Comparison of ENCODE assay signal across 8 cellular contexts in the genomic region with DNA sequence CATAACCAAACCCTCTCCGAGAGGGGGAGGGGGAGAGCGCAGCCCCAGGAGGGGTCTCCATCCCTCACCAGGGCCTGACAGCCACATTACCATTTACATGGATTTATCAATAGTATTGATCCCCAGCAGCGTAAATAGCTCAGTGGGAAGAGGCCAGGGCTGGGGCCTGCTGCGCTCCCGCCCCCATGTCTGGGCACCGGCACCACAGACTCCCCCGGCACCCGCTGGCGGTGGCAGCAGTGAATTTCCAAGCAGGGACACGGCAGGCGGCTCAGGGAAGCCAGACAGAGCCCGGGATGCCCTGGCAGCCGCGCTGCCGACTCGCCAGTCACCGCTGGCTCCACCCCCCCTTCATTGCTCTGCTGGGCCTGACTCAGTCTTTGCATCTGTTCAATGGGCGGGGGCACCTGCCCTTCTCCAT. TPM values are rescaled to one million over a fixed set of nuclear protein-coding genes. Genes with fewer than 3 reads are reported as not detected.
DNase-seq lines count a peak whose midpoint lies in the region; ATAC-seq and TF ChIP-seq lines count a peak whose summit lies in the region.

No MANE protein-coding gene starts in this region.

- peak overlapping the region; percentile 99 for H3K9ac ChIP-seq in Karpas-422 (ENCODE audit: low read length)

- POLR2A ChIA-PET in naive thymus-derived CD4-positive, alpha-beta T cell (lab: Charles Lee): no interaction called here

- peaks cover 5% of the 10 kb centered on the region for H3K36me3 ChIP-seq in BE2C
- H3K36me3 ChIP-seq in Karpas-422 (ENCODE audit: insufficient read depth, low read length): 0 out of 2 replicates have a peak, but pooled peaks cover 3% of the 10 kb centered on the region
- peaks cover 0 to 7% (median 0%) of the 10 kb centered on the region in 3 experiments for H3K36me3 ChIP-seq in naive thymus-derived CD4-positive, alpha-beta T cell (ENCODE audit: control insufficient read depth in 2 of 3, insufficient read depth in 3 of 3, low read length in 3 of 3)

- TF ChIP-seq CTCF in BE2C (IDR thresholded peaks at IDR 0.05; ENCODE audit: low read depth, low read length): no peak

- peak overlapping the region; percentile 97 for H3K4me2 ChIP-seq in Karpas-422 (ENCODE audit: low read depth, low read length, poor library complexity, severe bottlenecking)

- H3K4me3 ChIP-seq in BE2C (ENCODE audit: low read depth, low read length) (peak overlapping the region; percentile 43), Karpas-422 (ENCODE audit: low read length) (peak overlapping the region; percentile 86)
- H3K4me3 ChIP-seq in naive thymus-derived CD4-positive, alpha-beta T cell (ENCODE audit: low read length): no peak overlapping the region

- H2AFZ ChIP-seq in Karpas-422 (ENCODE audit: low read length): no peak overlapping the region

- H3K9me3 Mint-ChIP-seq in central memory CD8-positive, alpha-beta T cell: no peaks in the 10 kb centered on the region
- no peaks in the 10 kb centered on the region for H3K9me3 Mint-ChIP-seq in naive thymus-derived CD4-positive, alpha-beta T cell

- H3K79me2 ChIP-seq in Karpas-422 (ENCODE audit: low read length): peaks cover 71% of the 10 kb centered on the region

- intact Hi-C loops in naive thymus-derived CD4-positive, alpha-beta T cell (cut with micrococcal nuclease): loop anchor here (5.0 kb wide), 7 partner anchors 108 to 1598 kb away; a partner anchor contains a TSS

- peak overlapping the region; percentile 88 for H3K27ac ChIP-seq in Karpas-422 (ENCODE audit: low read length)
- no peak overlapping the region for H3K27ac ChIP-seq in naive thymus-derived CD4-positive, alpha-beta T cell (ENCODE audit: low read depth, low read length)

- CTCF ChIA-PET in naive thymus-derived CD4-positive, alpha-beta T cell (lab: Charles Lee): interaction anchor here (0.7 kb wide), 1 partner anchor 34 kb away, joined by 3 read pairs; no protein-coding TSS in a partner anchor

- DNase-seq in BE2C: peak; percentile 47
- no peak for DNase-seq in Karpas-422
- no peak for DNase-seq in central memory CD8-positive, alpha-beta T cell (ENCODE audit: low spot score in 2 of 2)
- no peak for DNase-seq in naive thymus-derived CD4-positive, alpha-beta T cell
- DNase-seq in HPDE6-E6E7 (ENCODE audit: extremely low spot score): no peak
- DNase-seq in DMS114 treated with DMSO at 0.1 percent for 48 hours (lab: John Stamatoyannopoulos, UW; ENCODE audit: unreplicated experiment): no peak

- H4K20me1 ChIP-seq in Karpas-422 (ENCODE audit: insufficient read depth, low read depth, low read length): peaks cover 57% of the 10 kb centered on the region

- peak overlapping the region; percentile 90 for H3K4me3 Mint-ChIP-seq in central memory CD8-positive, alpha-beta T cell
- peak overlapping the region; percentile 20 to 96 (median 93) for H3K4me3 Mint-ChIP-seq in naive thymus-derived CD4-positive, alpha-beta T cell

- H3K9me2 ChIP-seq in Karpas-422 (replicated peaks; ENCODE audit: insufficient read depth, low read length): no peaks in the 10 kb centered on the region

- H3K9me3 ChIP-seq in BE2C: no peaks in the 10 kb centered on the region
- no peaks in the 10 kb centered on the region for H3K9me3 ChIP-seq in Karpas-422 (ENCODE audit: low read length)
- H3K9me3 ChIP-seq in naive thymus-derived CD4-positive, alpha-beta T cell (ENCODE audit: control insufficient read depth in 2 of 3, low read length in 3 of 3): no peaks in the 10 kb centered on the region

- H3K4me1 Mint-ChIP-seq in central memory CD8-positive, alpha-beta T cell: peaks cover 27% of the 10 kb centered on the region
- peaks cover 13 to 65% (median 43%) of the 10 kb centered on the region in 7 donors for H3K4me1 Mint-ChIP-seq in naive thymus-derived CD4-positive, alpha-beta T cell

- peaks cover 8% of the 10 kb centered on the region for H3K36me3 Mint-ChIP-seq in central memory CD8-positive, alpha-beta T cell (ENCODE audit: insufficient read depth)
- no peaks in the 10 kb centered on the region for H3K36me3 Mint-ChIP-seq in naive thymus-derived CD4-positive, alpha-beta T cell

- H3K27me3 Mint-ChIP-seq in central memory CD8-positive, alpha-beta T cell: no peaks in the 10 kb centered on the region
- H3K27me3 Mint-ChIP-seq in naive thymus-derived CD4-positive, alpha-beta T cell: no peaks in the 10 kb centered on the region

- H3K27ac Mint-ChIP-seq in central memory CD8-positive, alpha-beta T cell (ENCODE audit: low read depth): no peak overlapping the region
- peak overlapping the region in 2 of 9 donors; percentile 8 to 75 for H3K27ac Mint-ChIP-seq in naive thymus-derived CD4-positive, alpha-beta T cell

- no peak for ATAC-seq in central memory CD8-positive, alpha-beta T cell (replicated peaks; ENCODE audit: extremely low read depth, poor library complexity, severe bottlenecking)
- ATAC-seq in naive thymus-derived CD4-positive, alpha-beta T cell: no peak
- no peak for ATAC-seq in GM21717 (IDR thresholded peaks at IDR 0.05; ENCODE audit: unreplicated experiment)
- ATAC-seq in HG02763 (IDR thresholded peaks at IDR 0.05; ENCODE audit: unreplicated experiment): no peak

- H3K27me3 ChIP-seq in BE2C (no peaks in the 10 kb centered on the region), Karpas-422 (ENCODE audit: low read length) (no peaks in the 10 kb centered on the region)
- no peaks in the 10 kb centered on the region for H3K27me3 ChIP-seq in naive thymus-derived CD4-positive, alpha-beta T cell (ENCODE audit: control insufficient read depth in 2 of 2, insufficient read depth in 2 of 2, low read length in 2 of 2)

- peaks cover 9% of the 10 kb centered on the region for H3K4me1 ChIP-seq in BE2C
- H3K4me1 ChIP-seq in Karpas-422 (ENCODE audit: low read length): peaks cover 73% of the 10 kb centered on the region
- H3K4me1 ChIP-seq in naive thymus-derived CD4-positive, alpha-beta T cell (ENCODE audit: control insufficient read depth in 2 of 2, insufficient read depth in 2 of 2, low read length in 2 of 2): peaks cover 6 to 15% of the 10 kb centered on the region in 2 donors

RNA-seq across cellular contexts. Expression of a gene that starts 2.3 kb away (rescaled TPM):
- polyA plus RNA-seq in BE2C (2012; ENCODE audit: insufficient read depth, insufficient read length, low read depth): 138 TPM
- 36.8 and 75.4 TPM in 2 replicates for total RNA-seq in Karpas-422 (2014; rRNA removed; shearing (Covaris generic); ENCODE audit: low replicate concordance)
- total RNA-seq in naive thymus-derived CD4-positive, alpha-beta T cell: 100 to 1,000 TPM; 101 to 194 (median 112) TPM
- 10 to 100 TPM in 1 of 2 donors, 1 to 10 TPM in 1; 5.3 to 17.3 TPM for polyA plus RNA-seq in naive thymus-derived CD4-positive, alpha-beta T cell
